ENCODE assay signal across 8 cellular contexts in genomic region chr5:14581891-14582796, GRCh38. TPM values are rescaled to one million over a fixed set of nuclear protein-coding genes. Genes with fewer than 3 reads are reported as not detected.
DNase-seq lines count a peak whose midpoint lies in the region; ATAC-seq, FAIRE-seq and TF ChIP-seq lines count a peak whose summit lies in the region.

No MANE protein-coding gene starts in this region.

- H3K9me3 ChIP-seq in H1 (ENCODE audit: insufficient read depth in 2 of 2, low read depth in 1 of 2, low read length in 1 of 2): no peaks in the 10 kb centered on the region; a peak in 1 of 4 replicates
- H3K9me3 ChIP-seq in naive thymus-derived CD4-positive, alpha-beta T cell (ENCODE audit: control insufficient read depth in 2 of 3, low read length in 3 of 3): no peaks in the 10 kb centered on the region

- H3K79me1 ChIP-seq in H1 (ENCODE audit: low read depth, low read length): no peaks in the 10 kb centered on the region

- H3K14ac ChIP-seq in H1 (ENCODE audit: insufficient read length): no peak overlapping the region

- H2BK120ac ChIP-seq in H1 (replicated peaks; ENCODE audit: low read depth, low read length): no peak overlapping the region

- intact Hi-C loops in naive thymus-derived CD4-positive, alpha-beta T cell (cut with micrococcal nuclease): loop anchor here (1.0 to 5.0 kb wide), 14 partner anchors 13 to 1883 kb away; partner anchors contain the start of genes ANKH (in 2 of the 2), OTULIN (in 2 of the 2), TRIO (in 2 of the 2) and ZNF622 (in 1 of the 2)

- CTCF ChIA-PET in activated CD4-positive, alpha-beta memory T cell treated with anti-CD3 and anti-CD28 coated beads, Interleukin-2, amount 10 ng/mL, durations not matched to agents 7 days and 5 days (lab: Charles Lee): interaction anchor here (0.7 to 3.1 kb wide), 12 partner anchors 11 to 230 kb away, joined by 3 to 42 read pairs (median 4); no protein-coding TSS in a partner anchor
- CTCF ChIA-PET in H1 (lab: Charles Lee; ENCODE audit: partially characterized antibody): interaction anchor here (1.0 to 2.0 kb wide), 5 partner anchors 9 to 66 kb away, joined by 3 to 7 read pairs (median 3); no protein-coding TSS in a partner anchor
- CTCF ChIA-PET in naive thymus-derived CD4-positive, alpha-beta T cell (lab: Charles Lee): interaction anchor here (0.7 to 2.5 kb wide), 8 partner anchors 11 to 187 kb away, joined by 3 to 13 read pairs (median 4); no protein-coding TSS in a partner anchor

- no peak for TF ChIP-seq EP300 in H1 (IDR thresholded peaks at IDR 0.05; ENCODE audit: borderline replicate concordance in 1 of 2, low read depth in 2 of 2, low read length in 2 of 2)

- no peak overlapping the region for H3K4ac ChIP-seq in H1 (replicated peaks; ENCODE audit: insufficient read length, low read depth, low read length)

- H3K4me3 ChIP-seq in H1 (ENCODE audit: extremely low read depth in 1 of 4, insufficient read depth in 2 of 4, low read depth in 3 of 4, low read length in 4 of 4): peak overlapping the region; percentile 72 to 95 (median 76)
- peak overlapping the region; percentile 82 for H3K4me3 ChIP-seq in naive thymus-derived CD4-positive, alpha-beta T cell (ENCODE audit: low read length)

- POLR2A ChIA-PET in activated CD4-positive, alpha-beta memory T cell treated with anti-CD3 and anti-CD28 coated beads, Interleukin-2, amount 10 ng/mL, durations not matched to agents 7 days and 5 days (lab: Charles Lee): interaction anchor here (0.7 to 4.3 kb wide), 22 partner anchors 10 to 291 kb away, joined by 3 to 122 read pairs (median 4); partner anchors contain the start of gene OTULIN
- POLR2A ChIA-PET in H1 (lab: Charles Lee; ENCODE audit: partially characterized antibody): interaction anchor here (0.6 to 2.1 kb wide), 7 partner anchors 10 to 545 kb away, joined by 3 to 13 read pairs (median 3); no protein-coding TSS in a partner anchor
- POLR2A ChIA-PET in naive thymus-derived CD4-positive, alpha-beta T cell (lab: Charles Lee): interaction anchor here (0.6 to 3.9 kb wide), 10 partner anchors 8 to 386 kb away, joined by 3 to 65 read pairs (median 5); no protein-coding TSS in a partner anchor

- H2BK15ac ChIP-seq in H1 (ENCODE audit: low read length): no peak overlapping the region

- H3K18ac ChIP-seq in H1 (ENCODE audit: extremely low read depth, low read length): peak overlapping the region; percentile 39

- no peaks in the 10 kb centered on the region for H3K36me3 ChIP-seq in H1 (ENCODE audit: control insufficient read depth in 2 of 4, insufficient read depth in 4 of 4, low read length in 3 of 4)
- H3K36me3 ChIP-seq in naive thymus-derived CD4-positive, alpha-beta T cell (ENCODE audit: control insufficient read depth in 2 of 3, insufficient read depth in 3 of 3, low read length in 3 of 3): no peaks in the 10 kb centered on the region

- no peaks in the 10 kb centered on the region for H3K9me3 Mint-ChIP-seq in activated CD4-positive, alpha-beta memory T cell treated with anti-CD3 and anti-CD28 coated beads, Interleukin-2, amount 10 ng/mL, durations not matched to agents 7 days and 5 days
- H3K9me3 Mint-ChIP-seq in naive thymus-derived CD4-positive, alpha-beta T cell: peaks cover 0 to 1% (median 0%) of the 10 kb centered on the region in 11 donors

- 10% methylated on average over 50 of the region's 86 CpGs; no CpG with 5 or more reads in 1 of the 2 experiments for WGBS in H1 (ENCODE audit: extremely low coverage in 1 of 2, insufficient coverage in 1 of 2, insufficient read length in 1 of 2, insufficient replicate concordance in 2 of 2, low coverage in 1 of 2, low lambda C conversion rate in 2 of 2, missing lambda C conversion rate in 1 of 2), 2 experiments

- peaks cover 24% of the 10 kb centered on the region for H3K36me3 Mint-ChIP-seq in activated CD4-positive, alpha-beta memory T cell treated with anti-CD3 and anti-CD28 coated beads, Interleukin-2, amount 10 ng/mL, durations not matched to agents 7 days and 5 days (ENCODE audit: low read depth)
- peaks cover 0 to 20% (median 3%) of the 10 kb centered on the region in 5 donors for H3K36me3 Mint-ChIP-seq in naive thymus-derived CD4-positive, alpha-beta T cell

- H3K23ac ChIP-seq in H1 (ENCODE audit: insufficient read length): no peak overlapping the region

- no peaks in the 10 kb centered on the region for H3K79me2 ChIP-seq in H1 (ENCODE audit: control insufficient read depth in 1 of 2, insufficient read depth in 2 of 2, low read length in 2 of 2)

- H3K4me3 Mint-ChIP-seq in activated CD4-positive, alpha-beta memory T cell treated with anti-CD3 and anti-CD28 coated beads, Interleukin-2, amount 10 ng/mL, durations not matched to agents 7 days and 5 days: peak overlapping the region; percentile 79
- peak overlapping the region; percentile 83 to 91 (median 88) for H3K4me3 Mint-ChIP-seq in naive thymus-derived CD4-positive, alpha-beta T cell

- H3K23me2 ChIP-seq in H1 (ENCODE audit: low read depth, low read length): peaks cover 3% of the 10 kb centered on the region; the same call in 1 of the 2 replicates

- peaks cover 0 to 2% (median 0%) of the 10 kb centered on the region in 4 experiments; a peak in 1 of 7 replicates for H3K4me1 ChIP-seq in H1 (replicated peaks in 1 of 4; ENCODE audit: control insufficient read depth in 3 of 4, insufficient read depth in 4 of 4, low read length in 3 of 4)
- peaks cover 24 to 27% of the 10 kb centered on the region in 2 donors for H3K4me1 ChIP-seq in naive thymus-derived CD4-positive, alpha-beta T cell (ENCODE audit: control insufficient read depth in 2 of 2, insufficient read depth in 2 of 2, low read length in 2 of 2)

- H3K9ac ChIP-seq in H1 (replicated peaks in 1 of 4; ENCODE audit: extremely low read depth in 1 of 4, low read depth in 3 of 4, low read length in 3 of 4): peak overlapping the region in 3 of 4 experiments; percentile 39 to 59 (median 57); a peak in 6 of 7 replicates

- no peak for TF ChIP-seq POLR2A in H1 (IDR thresholded peaks at IDR 0.05; ENCODE audit: control extremely low read depth in 1 of 2, low read depth in 2 of 2, low read length in 2 of 2)

- TF ChIP-seq CTCF in H1 (IDR thresholded peaks at IDR 0.05; ENCODE audit: control extremely low read depth in 1 of 3, insufficient read depth in 1 of 3, low read depth in 1 of 3, low read length in 3 of 3): peak in 2 of 3 experiments; percentile 14 to 44; a peak in 2 of 4 replicates

- no peak overlapping the region for H2AFZ ChIP-seq in H1 (ENCODE audit: low read length)

- H4K5ac ChIP-seq in H1 (ENCODE audit: insufficient read length, low read depth, low read length): peak overlapping the region; percentile 58

- H3K4me1 Mint-ChIP-seq in activated CD4-positive, alpha-beta memory T cell treated with anti-CD3 and anti-CD28 coated beads, Interleukin-2, amount 10 ng/mL, durations not matched to agents 7 days and 5 days: peaks cover 33% of the 10 kb centered on the region
- peaks cover 37 to 58% (median 52%) of the 10 kb centered on the region in 7 donors for H3K4me1 Mint-ChIP-seq in naive thymus-derived CD4-positive, alpha-beta T cell

- TF ChIP-seq RAD21 in H1 (IDR thresholded peaks at IDR 0.05 in 1 of 2, conservative IDR thresholded peaks at IDR 0.05 in 1 of 2; ENCODE audit: low read depth in 2 of 2, low read length in 2 of 2): peak in 1 of 2 experiments; percentile 8; a peak in 1 of 4 replicates

- H2BK12ac ChIP-seq in H1 (ENCODE audit: low read depth, low read length): no peak overlapping the region

- ATAC-seq in HG02981 (IDR thresholded peaks at IDR 0.05; ENCODE audit: unreplicated experiment): peak; percentile 76
- ATAC-seq in naive thymus-derived CD4-positive, alpha-beta T cell: peak; percentile 90

- H4K8ac ChIP-seq in H1 (ENCODE audit: extremely low read depth, insufficient read depth, low read length): peak overlapping the region; percentile 83

- H3K4me2 ChIP-seq in H1 (ENCODE audit: insufficient read depth in 1 of 2, low read depth in 2 of 2, low read length in 2 of 2): peak overlapping the region; percentile 71 to 74

- no peak overlapping the region for H2AK5ac ChIP-seq in H1 (ENCODE audit: low read depth, low read length)

- peak; percentile 72 for DNase-seq in NCI-H2227 (lab: John Stamatoyannopoulos, UW; ENCODE audit: unreplicated experiment)
- no peak for DNase-seq in NCI-H2227 treated with DMSO at 0.1 percent for 48 hours (lab: John Stamatoyannopoulos, UW)
- DNase-seq in NCI-H345 (lab: John Stamatoyannopoulos, UW): peak; percentile 71
- peak; percentile 88 for DNase-seq in activated CD4-positive, alpha-beta memory T cell treated with anti-CD3 and anti-CD28 coated beads, Interleukin-2, amount 10 ng/mL, durations not matched to agents 7 days and 5 days
- peak in 1 of 2 experiments; percentile 85 for DNase-seq in H1 (ENCODE audit: low read depth in 1 of 2, low spot score in 2 of 2)
- DNase-seq in naive thymus-derived CD4-positive, alpha-beta T cell: peak; percentile 73 to 88 (median 83)
- peak; percentile 72 to 91 (median 79) for DNase-seq in stimulated activated naive CD4-positive, alpha-beta T cell (lab: John Stamatoyannopoulos, UW)

- peaks cover 19% of the 10 kb centered on the region for H3K27me3 Mint-ChIP-seq in activated CD4-positive, alpha-beta memory T cell treated with anti-CD3 and anti-CD28 coated beads, Interleukin-2, amount 10 ng/mL, durations not matched to agents 7 days and 5 days
- peaks cover 0 to 27% (median 0%) of the 10 kb centered on the region in 5 donors for H3K27me3 Mint-ChIP-seq in naive thymus-derived CD4-positive, alpha-beta T cell

- no peak overlapping the region for H2BK20ac ChIP-seq in H1 (ENCODE audit: low read length)

- peak overlapping the region; percentile 47 for H3K56ac ChIP-seq in H1 (replicated peaks; ENCODE audit: insufficient read length, low read depth, low read length)

- peaks cover 2 to 21% (median 10%) of the 10 kb centered on the region in 4 experiments for H3K27me3 ChIP-seq in H1 (replicated peaks in 1 of 4; ENCODE audit: control insufficient read depth in 3 of 4, extremely low read depth in 1 of 4, insufficient read depth in 3 of 4, low read length in 3 of 4)
- no peaks in the 10 kb centered on the region for H3K27me3 ChIP-seq in naive thymus-derived CD4-positive, alpha-beta T cell (ENCODE audit: control insufficient read depth in 2 of 2, insufficient read depth in 2 of 2, low read length in 2 of 2)

- H4K91ac ChIP-seq in H1 (replicated peaks; ENCODE audit: insufficient read length, low read length): no peak overlapping the region

- no peaks in the 10 kb centered on the region for H4K20me1 ChIP-seq in H1 (replicated peaks in 1 of 2; ENCODE audit: control insufficient read depth in 1 of 2, insufficient read depth in 2 of 2, low read length in 2 of 2)

- no peak overlapping the region for H2BK5ac ChIP-seq in H1 (ENCODE audit: low read depth, low read length)

- H3K27ac ChIP-seq in H1 (ENCODE audit: low read depth, low read length): no peak overlapping the region; the same call in 1 of the 2 replicates
- peak overlapping the region; percentile 75 for H3K27ac ChIP-seq in naive thymus-derived CD4-positive, alpha-beta T cell (ENCODE audit: low read depth, low read length)

- no peak for FAIRE-seq in H1 (lab: Jason Lieb, UNC)

- peak overlapping the region; percentile 73 for H3K27ac Mint-ChIP-seq in activated CD4-positive, alpha-beta memory T cell treated with anti-CD3 and anti-CD28 coated beads, Interleukin-2, amount 10 ng/mL, durations not matched to agents 7 days and 5 days
- H3K27ac Mint-ChIP-seq in naive thymus-derived CD4-positive, alpha-beta T cell: peak overlapping the region; percentile 78 to 96 (median 89)

RNA-seq across cellular contexts. Expression of gene OTULINL, which starts 0.6 kb away (rescaled TPM):
- 10 to 100 TPM; 31.1 to 34.6 TPM for total RNA-seq in activated CD4-positive, alpha-beta memory T cell treated with anti-CD3 and anti-CD28 coated beads, Interleukin-2, amount 10 ng/mL, durations not matched to agents 7 days and 5 days
- total RNA-seq in H1 (2021; fragmentation: NEBNext Ultra II Directional; extraction: Animal tissue kit (Norgen Biotek cat#: 25700)): 7.7 and 8.3 TPM in 2 replicates
- polyA plus RNA-seq in H1 (2011; rRNA removed): 2.3 and 3.1 TPM in 2 replicates
- 3.9 TPM for polyA plus RNA-seq in H1 (2011; cell fraction: cytosol; rRNA removed)
- 1.3 TPM for polyA plus RNA-seq in H1 (2011; cell fraction: nucleus; rRNA removed)
- 3.8 to 6.0 TPM (median 4.9 TPM) in 4 replicates for polyA plus RNA-seq in H1 (2012, experiment 1 of 2)
- polyA plus RNA-seq in H1 (2012, experiment 2 of 2): 0.51 TPM
- polyA plus RNA-seq in H1 (2013, experiment 1 of 2): 6.3 TPM
- polyA plus RNA-seq in H1 (2013, experiment 2 of 2): 8.3 TPM
- polyA minus RNA-seq in H1 (2011; rRNA and poly(A)+ RNA removed): 2.9 and 6.1 TPM in 2 replicates
- polyA minus RNA-seq in H1 (2011; cell fraction: cytosol; rRNA and poly(A)+ RNA removed): 2.9 TPM
- polyA minus RNA-seq in H1 (2011; cell fraction: nucleus; rRNA and poly(A)+ RNA removed): 4.6 TPM
- 10 to 100 TPM; 26.1 to 44.7 (median 32.4) TPM for total RNA-seq in naive thymus-derived CD4-positive, alpha-beta T cell
- polyA plus RNA-seq in naive thymus-derived CD4-positive, alpha-beta T cell: 10 to 100 TPM; 25.7 to 31.0 TPM
